ENCODE assay signal across 8 cellular contexts in the genomic region with DNA sequence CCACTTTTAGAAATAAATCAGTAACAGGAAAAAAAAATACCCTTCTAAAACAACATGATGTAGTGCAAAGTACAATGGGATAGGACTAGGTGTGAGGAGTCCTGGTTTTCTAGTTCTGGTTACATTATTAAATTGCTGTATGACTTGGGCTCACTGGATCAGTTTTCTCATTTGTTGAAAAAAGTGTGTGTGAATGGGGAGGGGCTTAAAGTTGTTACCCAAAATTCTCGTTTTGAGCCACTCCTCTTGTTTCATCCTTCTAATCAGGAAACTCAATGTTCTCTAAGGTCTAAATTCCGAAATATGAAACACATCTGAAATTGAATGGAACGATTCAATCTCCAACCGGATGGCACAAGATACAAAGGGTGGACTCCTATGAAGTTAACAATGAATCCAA. TPM values are rescaled to one million over a fixed set of nuclear protein-coding genes. Genes with fewer than 3 reads are reported as not detected.
DNase-seq lines count a peak whose midpoint lies in the region; ATAC-seq and TF ChIP-seq lines count a peak whose summit lies in the region.

No MANE protein-coding gene starts in this region.

- TF ChIP-seq CTCF in VCaP (conservative IDR thresholded peaks at IDR 0.05): no peak

- intact Hi-C loops in sciatic nerve (cut with DNase I): no loop called here

- DNase-seq in NCI-H2107 treated with DMSO at 0.1 percent for 48 hours (lab: John Stamatoyannopoulos, UW; ENCODE audit: unreplicated experiment): peak; percentile 49
- DNase-seq in NCI-H2107 (lab: John Stamatoyannopoulos, UW): no peak
- DNase-seq in stimulated activated naive CD8-positive, alpha-beta T cell treated with anti-CD3 and anti-CD28 coated beads, Interleukin-15, amount 100 ng/mL, for 72 hours: no peak
- no peak for DNase-seq in sciatic nerve (ENCODE audit: low spot score)
- no peak for DNase-seq in left lobe of liver (ENCODE audit: low spot score)

- no peaks in the 10 kb centered on the region for H3K27me3 Mint-ChIP-seq in stimulated activated naive CD8-positive, alpha-beta T cell treated with anti-CD3 and anti-CD28 coated beads, Interleukin-15, amount 100 ng/mL, for 72 hours

- ATAC-seq in stimulated activated naive CD8-positive, alpha-beta T cell treated with anti-CD3 and anti-CD28 coated beads, Interleukin-15, amount 100 ng/mL, for 72 hours: no peak
- no peak for ATAC-seq in sciatic nerve
- ATAC-seq in left lobe of liver: no peak
- ATAC-seq in HG03025 (IDR thresholded peaks at IDR 0.05; ENCODE audit: low FRiP score, unreplicated experiment): no peak

- H3K9me3 Mint-ChIP-seq in stimulated activated naive CD8-positive, alpha-beta T cell treated with anti-CD3 and anti-CD28 coated beads, Interleukin-15, amount 100 ng/mL, for 72 hours: no peaks in the 10 kb centered on the region

- peak overlapping the region; percentile 8 to 98 for H3K27ac Mint-ChIP-seq in stimulated activated naive CD8-positive, alpha-beta T cell treated with anti-CD3 and anti-CD28 coated beads, Interleukin-15, amount 100 ng/mL, for 72 hours

- peaks cover 65% of the 10 kb centered on the region for H3K4me1 Mint-ChIP-seq in stimulated activated naive CD8-positive, alpha-beta T cell treated with anti-CD3 and anti-CD28 coated beads, Interleukin-15, amount 100 ng/mL, for 72 hours

- peak overlapping the region; percentile 91 for H3K4me3 ChIP-seq in iPS-11a (ENCODE audit: low read depth, low read length)

- peak overlapping the region; percentile 96 for H3K27ac ChIP-seq in VCaP

- H3K4me3 Mint-ChIP-seq in stimulated activated naive CD8-positive, alpha-beta T cell treated with anti-CD3 and anti-CD28 coated beads, Interleukin-15, amount 100 ng/mL, for 72 hours: peak overlapping the region; percentile 95 to 98

RNA-seq across cellular contexts. Expression of a gene that starts 1.7 kb away (rescaled TPM):
- total RNA-seq in sciatic nerve (51.3 TPM), left lobe of liver (19.6 TPM)
